Comparison of ENCODE assay signal across 16 cellular contexts in the genomic region with DNA sequence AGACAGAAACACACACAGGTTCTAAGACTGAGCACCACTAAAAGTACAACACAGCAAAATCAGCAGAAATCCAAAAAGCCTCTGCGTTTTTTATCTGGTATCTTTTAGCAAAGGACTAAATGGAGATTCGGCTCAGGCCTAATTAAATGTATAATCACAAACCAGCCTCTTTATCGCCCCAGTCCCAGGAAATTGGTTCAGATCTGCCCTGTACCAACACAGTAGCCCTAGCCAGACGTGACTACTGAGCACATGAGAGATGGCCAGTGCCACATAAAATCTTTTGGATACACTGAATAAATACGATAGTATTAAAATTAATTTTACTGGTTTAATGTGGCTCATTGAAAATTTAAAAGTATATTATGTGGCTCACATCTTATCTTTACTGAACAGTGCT. TPM values are rescaled to one million over a fixed set of nuclear protein-coding genes. Genes with fewer than 3 reads are reported as not detected.
DNase-seq lines count a peak whose midpoint lies in the region; TF ChIP-seq lines count a peak whose summit lies in the region.
"Had no signal": no experiment of that assay in that cellular context is flagged by ENCODE, and none has a peak within 500 bp of the region (broad histone marks: within the 10 kb centered on the region; RNA-seq: fewer than 3 reads in every experiment).

No MANE protein-coding gene starts in this region.

- H3K27me3 Mint-ChIP-seq in T-helper 2 cell treated with Interferon-gamma antibody and Interleukin-4, amounts not matched to agents 5 μg/mL and 100 μg/mL, for 36 hours (ENCODE audit: low read depth) = no peaks in the 10 kb centered on the region
- H3K27me3 Mint-ChIP-seq: T-helper 17 cell had no signal

- no peaks in the 10 kb centered on the region for H3K9me3 Mint-ChIP-seq in T-helper 2 cell treated with Interferon-gamma antibody and Interleukin-4, amounts not matched to agents 5 μg/mL and 100 μg/mL, for 36 hours

- H3K4me1 Mint-ChIP-seq in T-helper 2 cell treated with Interferon-gamma antibody and Interleukin-4, amounts not matched to agents 5 μg/mL and 100 μg/mL, for 36 hours (ENCODE audit: low read depth) = peaks cover 66% of the 10 kb centered on the region

- DNase-seq in T-helper 2 cell treated with Interferon-gamma antibody and Interleukin-4, amounts not matched to agents 5 μg/mL and 100 μg/mL, for 36 hours (ENCODE audit: low spot score) = no peak
- DNase-seq in T-helper 2 cell = no peak
- DNase-seq in hepatocyte (ENCODE audit: low spot score) = no peak
- DNase-seq in suprapubic skin (ENCODE audit: low spot score in 2 of 2) = peak in 1 of 2 donors; percentile 1
- DNase-seq in SW 1271 (lab: John Stamatoyannopoulos, UW) = no peak
- DNase-seq in hypothalamus (lab: John Stamatoyannopoulos, UW) = no peak
- DNase-seq in dermis blood vessel endothelial cell = no peak
- DNase-seq: islet precursor cell, NCI-H1105 treated with DMSO at 0.1 percent for 48 hours, NCI-H82, occipital lobe, T-helper 17 cell had no signal

- peak overlapping the region; percentile 8 for H3K27ac Mint-ChIP-seq in T-helper 2 cell treated with Interferon-gamma antibody and Interleukin-4, amounts not matched to agents 5 μg/mL and 100 μg/mL, for 36 hours
- H3K27ac Mint-ChIP-seq: T-helper 17 cell had no signal

- peak overlapping the region; percentile 75 for H3K27ac ChIP-seq in VCaP
- peak overlapping the region; percentile 69 for H3K27ac ChIP-seq in hepatocyte
- H3K27ac ChIP-seq in suprapubic skin = peak overlapping the region; percentile 76
- H3K27ac ChIP-seq: cardiac muscle cell had no signal

- TF ChIP-seq CTCF in VCaP (conservative IDR thresholded peaks at IDR 0.05) (no peak), hepatocyte (IDR thresholded peaks at IDR 0.05; ENCODE audit: poor library complexity) (no peak), suprapubic skin (IDR thresholded peaks at IDR 0.05) (no peak)

- TF ChIP-seq EP300 in suprapubic skin (IDR thresholded peaks at IDR 0.05) = no peak

- TF ChIP-seq POLR2A in suprapubic skin (IDR thresholded peaks at IDR 0.05) = no peak

- H3K27me3 ChIP-seq in hepatocyte (no peaks in the 10 kb centered on the region), suprapubic skin (no peaks in the 10 kb centered on the region)
- H3K27me3 ChIP-seq: cardiac muscle cell had no signal

- H3K36me3 Mint-ChIP-seq in T-helper 2 cell treated with Interferon-gamma antibody and Interleukin-4, amounts not matched to agents 5 μg/mL and 100 μg/mL, for 36 hours (ENCODE audit: low read depth) = peaks cover 20% of the 10 kb centered on the region

- peaks cover 62% of the 10 kb centered on the region for H3K4me1 ChIP-seq in hepatocyte (ENCODE audit: insufficient read depth)
- H3K4me1 ChIP-seq in suprapubic skin = peaks cover 83% of the 10 kb centered on the region

- no peaks in the 10 kb centered on the region for H3K36me3 ChIP-seq in hepatocyte (replicated peaks; ENCODE audit: insufficient read depth, low read depth)
- H3K36me3 ChIP-seq in suprapubic skin = peaks cover 7% of the 10 kb centered on the region
- H3K36me3 ChIP-seq: cardiac muscle cell had no signal

- no peak overlapping the region for H3K4me3 ChIP-seq in hepatocyte
- H3K4me3 ChIP-seq in suprapubic skin = no peak overlapping the region
- H3K4me3 ChIP-seq: cardiac muscle cell had no signal

- WGBS in hepatocyte (ENCODE audit: low lambda C conversion rate, missing lambda C conversion rate) = 84% methylated on average over 5 of the region's 5 CpGs
- 84% methylated on average over 5 of the region's 5 CpGs for WGBS in suprapubic skin

- H4K20me1 ChIP-seq in hepatocyte (ENCODE audit: insufficient read depth, poor library complexity, severe bottlenecking) = peaks cover 5% of the 10 kb centered on the region

- H3K9me2 ChIP-seq in hepatocyte (replicated peaks; ENCODE audit: insufficient read depth) = no peaks in the 10 kb centered on the region

- H3K4me3 Mint-ChIP-seq in T-helper 2 cell treated with Interferon-gamma antibody and Interleukin-4, amounts not matched to agents 5 μg/mL and 100 μg/mL, for 36 hours = no peak overlapping the region
- H3K4me3 Mint-ChIP-seq: T-helper 17 cell had no signal

- H2AFZ ChIP-seq in hepatocyte = no peak overlapping the region

- no peak overlapping the region for H3K4me2 ChIP-seq in hepatocyte

- H3K79me2 ChIP-seq in hepatocyte = peaks cover 99% of the 10 kb centered on the region

- no peaks in the 10 kb centered on the region for H3K9me3 ChIP-seq in hepatocyte (ENCODE audit: low read depth)
- no peaks in the 10 kb centered on the region for H3K9me3 ChIP-seq in suprapubic skin

RNA-seq across cellular contexts. Expression of a gene that starts 19.7 kb away (rescaled TPM):
- total RNA-seq in hepatocyte (33.8 and 38.4 TPM in 2 replicates), suprapubic skin (100 to 1,000 TPM in 1 of 4 donors, 10 to 100 TPM in 3; 27.9 to 126 (median 41.5) TPM), dermis blood vessel endothelial cell (26.2 and 43.8 TPM in 2 replicates)
- 24.8 and 29.3 TPM in 2 replicates for polyA plus RNA-seq in hepatocyte

RNA-seq across cellular contexts. Expression of a gene that starts 34.6 kb away (rescaled TPM):
- not detected in 2 replicates for total RNA-seq in hepatocyte
- 0.22 TPM in 1 of 2 replicates, not detected in the other for polyA plus RNA-seq in hepatocyte
- total RNA-seq in suprapubic skin = not detected
- total RNA-seq in dermis blood vessel endothelial cell = not detected in 2 replicates
- total RNA-seq: A172, cardiac muscle cell, Daoy, occipital lobe, T-helper 17 cell had no signal
